ENCODE assay signal across 9 cellular contexts in genomic region chr3:38028621-38029361, GRCh38. TPM values are rescaled to one million over a fixed set of nuclear protein-coding genes. Genes with fewer than 3 reads are reported as not detected.
DNase-seq lines count a peak whose midpoint lies in the region; ATAC-seq and TF ChIP-seq lines count a peak whose summit lies in the region.
"Had no signal": no experiment of that assay in that cellular context is flagged by ENCODE, and none has a peak within 500 bp of the region (broad histone marks: within the 10 kb centered on the region; RNA-seq: fewer than 3 reads in every experiment).

No MANE protein-coding gene starts in this region.

- H3K27ac ChIP-seq in hepatocyte (peak overlapping the region; percentile 17), Karpas-422 (ENCODE audit: low read length) (no peak overlapping the region)

- TF ChIP-seq CTCF in Caco-2 (IDR thresholded peaks at IDR 0.05; ENCODE audit: insufficient read depth in 1 of 2, low read depth in 1 of 2, low read length in 1 of 2, severe bottlenecking in 1 of 2, unreplicated experiment in 1 of 2) (no peak), hepatocyte (IDR thresholded peaks at IDR 0.05; ENCODE audit: poor library complexity) (no peak)

- no peaks in the 10 kb centered on the region for H3K79me2 ChIP-seq in hepatocyte
- no peaks in the 10 kb centered on the region for H3K79me2 ChIP-seq in Karpas-422 (ENCODE audit: low read length)

- H3K27ac Mint-ChIP-seq in Caco-2 (ENCODE audit: unreplicated experiment), result peak overlapping the region; percentile 63
- H3K27ac Mint-ChIP-seq in activated naive CD8-positive, alpha-beta T cell treated with anti-CD3 and anti-CD28 coated beads for 36 hours, result no peak overlapping the region

- no peak overlapping the region for H3K9ac ChIP-seq in Karpas-422 (ENCODE audit: low read length)

- H3K36me3 Mint-ChIP-seq in Caco-2 (ENCODE audit: insufficient read depth, unreplicated experiment), result no peaks in the 10 kb centered on the region
- no peaks in the 10 kb centered on the region for H3K36me3 Mint-ChIP-seq in activated naive CD8-positive, alpha-beta T cell treated with anti-CD3 and anti-CD28 coated beads for 36 hours

- POLR2A ChIA-PET in Caco-2 (lab: Charles Lee), result no interaction called here

- 12% methylated on average over 33 of the region's 45 CpGs for WGBS in hepatocyte (ENCODE audit: low lambda C conversion rate, missing lambda C conversion rate)

- H3K4me1 Mint-ChIP-seq in Caco-2 (ENCODE audit: low read depth, unreplicated experiment), result peaks cover 18% of the 10 kb centered on the region
- peaks cover 19% of the 10 kb centered on the region for H3K4me1 Mint-ChIP-seq in activated naive CD8-positive, alpha-beta T cell treated with anti-CD3 and anti-CD28 coated beads for 36 hours

- peaks cover 24% of the 10 kb centered on the region for H3K4me1 ChIP-seq in Caco-2
- H3K4me1 ChIP-seq in hepatocyte (ENCODE audit: insufficient read depth), result peaks cover 9% of the 10 kb centered on the region
- H3K4me1 ChIP-seq in Karpas-422 (ENCODE audit: low read length), result peaks cover 19% of the 10 kb centered on the region

- H4K20me1 ChIP-seq in hepatocyte (ENCODE audit: insufficient read depth, poor library complexity, severe bottlenecking), result no peaks in the 10 kb centered on the region
- 0 out of 2 replicates have a peak, but pooled peaks cover 3% of the 10 kb centered on the region for H4K20me1 ChIP-seq in Karpas-422 (ENCODE audit: insufficient read depth, low read depth, low read length)

- CTCF ChIA-PET in Caco-2 (lab: Charles Lee), result interaction anchor here (1.2 kb wide), 1 partner anchor 54 kb away, joined by 6 read pairs; no protein-coding TSS in a partner anchor

- H3K9me3 ChIP-seq in Caco-2 (no peaks in the 10 kb centered on the region), hepatocyte (ENCODE audit: low read depth) (no peaks in the 10 kb centered on the region), Karpas-422 (ENCODE audit: low read length) (no peaks in the 10 kb centered on the region)

- BruUV-seq in Caco-2 (replicated peaks; lab: Mats Ljungman, UMichigan), result no TSS peak

- H3K36me3 ChIP-seq in Caco-2 (ENCODE audit: control insufficient read depth, insufficient read depth, low read length) (no peaks in the 10 kb centered on the region), hepatocyte (replicated peaks; ENCODE audit: insufficient read depth, low read depth) (no peaks in the 10 kb centered on the region), Karpas-422 (ENCODE audit: insufficient read depth, low read length) (no peaks in the 10 kb centered on the region)

- DNase-seq in Caco-2 (no peak), hepatocyte (ENCODE audit: low spot score) (peak; percentile 42), retina (peak; percentile 74), Karpas-422 (no peak), SW 1271 (lab: John Stamatoyannopoulos, UW) (no peak)
- DNase-seq in activated naive CD8-positive, alpha-beta T cell treated with anti-CD3 and anti-CD28 coated beads for 36 hours, result no peak

- H3K4me3 ChIP-seq in Caco-2 (ENCODE audit: low read depth, low read length) (no peak overlapping the region), hepatocyte (peak overlapping the region; percentile 17), Karpas-422 (ENCODE audit: low read length) (no peak overlapping the region)

- H3K27me3 Mint-ChIP-seq in Caco-2 (ENCODE audit: insufficient read depth, unreplicated experiment), result no peaks in the 10 kb centered on the region
- H3K27me3 Mint-ChIP-seq in activated naive CD8-positive, alpha-beta T cell treated with anti-CD3 and anti-CD28 coated beads for 36 hours, result peaks cover 38% of the 10 kb centered on the region

- intact Hi-C loops in Caco-2 (cut with micrococcal nuclease; ENCODE audit: unreplicated experiment), result no loop called here

- H3K4me3 Mint-ChIP-seq in Caco-2 (ENCODE audit: unreplicated experiment), result no peak overlapping the region
- peak overlapping the region; percentile 15 for H3K4me3 Mint-ChIP-seq in activated naive CD8-positive, alpha-beta T cell treated with anti-CD3 and anti-CD28 coated beads for 36 hours

- no peaks in the 10 kb centered on the region for H3K27me3 ChIP-seq in Caco-2 (replicated peaks; ENCODE audit: control insufficient read depth, insufficient read depth, low read length)
- no peaks in the 10 kb centered on the region for H3K27me3 ChIP-seq in hepatocyte
- no peaks in the 10 kb centered on the region for H3K27me3 ChIP-seq in Karpas-422 (ENCODE audit: low read length)

- H3K4me2 ChIP-seq in hepatocyte (peak overlapping the region; percentile 89), Karpas-422 (ENCODE audit: low read depth, low read length, poor library complexity, severe bottlenecking) (no peak overlapping the region)

- no peak for ATAC-seq in GM21619 (IDR thresholded peaks at IDR 0.05; ENCODE audit: unreplicated experiment)
- ATAC-seq in GM21825 (IDR thresholded peaks at IDR 0.05; ENCODE audit: unreplicated experiment), result no peak

- H3K9me3 Mint-ChIP-seq in Caco-2 (ENCODE audit: unreplicated experiment), result no peaks in the 10 kb centered on the region
- H3K9me3 Mint-ChIP-seq in activated naive CD8-positive, alpha-beta T cell treated with anti-CD3 and anti-CD28 coated beads for 36 hours, result no peaks in the 10 kb centered on the region

- no peaks in the 10 kb centered on the region for H3K9me2 ChIP-seq in hepatocyte (replicated peaks; ENCODE audit: insufficient read depth)
- H3K9me2 ChIP-seq in Karpas-422 (replicated peaks; ENCODE audit: insufficient read depth, low read length), result no peaks in the 10 kb centered on the region

- H2AFZ ChIP-seq in hepatocyte, result peak overlapping the region; percentile 24
- no peak overlapping the region for H2AFZ ChIP-seq in Karpas-422 (ENCODE audit: low read length)

RNA-seq across cellular contexts. Expression of gene PLCD1, which starts 0.7 kb away (rescaled TPM):
- 7.9 and 9.7 TPM in 2 replicates for total RNA-seq in Caco-2 (2022)
- 1 to 10 TPM; 5.7 to 9.1 TPM for total RNA-seq in activated naive CD8-positive, alpha-beta T cell treated with anti-CD3 and anti-CD28 coated beads for 36 hours
- 17.1 and 22.6 TPM in 2 replicates for total RNA-seq in hepatocyte
- polyA plus RNA-seq in hepatocyte, result 21.7 and 24.8 TPM in 2 replicates
- total RNA-seq in Karpas-422 (2014; rRNA removed; shearing (Covaris generic); ENCODE audit: low replicate concordance), result 0.89 and 2.2 TPM in 2 replicates

RNA-seq across cellular contexts. Expression of gene DLEC1, which starts 10.2 kb away (rescaled TPM):
- total RNA-seq in Caco-2 (2022) (0.11 and 0.35 TPM in 2 replicates), hepatocyte (0.23 and 0.68 TPM in 2 replicates)
- total RNA-seq in activated naive CD8-positive, alpha-beta T cell treated with anti-CD3 and anti-CD28 coated beads for 36 hours, result under 1 TPM; 0.12 to 0.52 TPM
- polyA plus RNA-seq in hepatocyte, result 1.5 and 1.6 TPM in 2 replicates
- total RNA-seq in Karpas-422 (2014; rRNA removed; shearing (Covaris generic); ENCODE audit: low replicate concordance), result not detected in 2 replicates
- total RNA-seq: LHCN-M2 had no signal

RNA-seq across cellular contexts. Expression of gene VILL, which starts 38.2 kb away (rescaled TPM):
- 11.7 and 12.2 TPM in 2 replicates for total RNA-seq in Caco-2 (2022)
- total RNA-seq in activated naive CD8-positive, alpha-beta T cell treated with anti-CD3 and anti-CD28 coated beads for 36 hours, result 10 to 100 TPM; 14.4 to 15.0 TPM
- 47.0 and 47.4 TPM in 2 replicates for total RNA-seq in hepatocyte
- polyA plus RNA-seq in hepatocyte, result 39.3 and 39.7 TPM in 2 replicates
- total RNA-seq in Karpas-422 (2014; rRNA removed; shearing (Covaris generic); ENCODE audit: low replicate concordance), result 9.7 and 19.9 TPM in 2 replicates

Comparison
In these comparisons a context has a peak if more than half of its experiments do, and no peak if none do; other contexts are left out.
1. DNase-seq: peak in hepatocyte (single experiment) and retina (single experiment); none in Caco-2 (0 of 2), activated naive CD8-positive, alpha-beta T cell treated with anti-CD3 and anti-CD28 coated beads for 36 hours (single experiment), Karpas-422 (single experiment) and SW 1271 (0 of 2).